Comparison of ENCODE assay signal across 15 cellular contexts in the genomic region with DNA sequence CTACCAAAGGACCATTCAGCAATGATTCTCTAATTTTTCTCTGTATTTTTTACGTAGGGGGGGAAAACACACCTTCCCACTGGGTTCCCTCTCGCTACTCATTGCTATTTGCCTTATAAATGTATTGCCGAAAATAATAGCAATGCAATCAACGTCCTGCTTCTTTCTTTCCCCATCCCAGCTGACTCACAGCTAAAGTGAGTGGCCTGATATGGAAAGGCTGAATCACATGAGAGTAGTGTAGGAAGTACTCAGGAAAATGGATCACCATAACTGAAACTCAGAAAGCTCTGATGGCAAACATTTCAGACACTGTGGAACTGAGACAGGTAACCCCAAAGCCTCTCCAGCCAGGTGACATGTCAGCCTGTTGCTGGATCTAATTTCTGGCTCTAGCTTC. TPM values are rescaled to one million over a fixed set of nuclear protein-coding genes. Genes with fewer than 3 reads are reported as not detected.
DNase-seq lines count a peak whose midpoint lies in the region; ATAC-seq, FAIRE-seq and TF ChIP-seq lines count a peak whose summit lies in the region.
"Had no signal": no experiment of that assay in that cellular context is flagged by ENCODE, and none has a peak within 500 bp of the region (broad histone marks: within the 10 kb centered on the region; RNA-seq: fewer than 3 reads in every experiment).

No MANE protein-coding gene starts in this region.

- DNase-seq in HCT116 (ENCODE audit: low read depth, low spot score) (no peak), astrocyte (ENCODE audit: low read depth) (peak; percentile 72), foreskin keratinocyte (peak in 1 of 2 donors; percentile 57), HT-29 (ENCODE audit: low spot score) (no peak), Caco-2 (no peak), psoas muscle (no peak)
- DNase-seq: activated CD4-positive, alpha-beta memory T cell treated with anti-CD3 and anti-CD28 coated beads for 36 hours; body of pancreas; H7; NCI-H1105; NCI-H524 treated with DMSO at 0.1 percent for 48 hours; uterus had no signal

- no peak for TF ChIP-seq CTCF in HCT116 (IDR thresholded peaks at IDR 0.05 in 2 of 3, conservative IDR thresholded peaks at IDR 0.05 in 1 of 3; ENCODE audit: borderline replicate concordance in 1 of 3, insufficient read depth in 1 of 3, low read depth in 2 of 3, low read length in 2 of 3)
- TF ChIP-seq CTCF in astrocyte (IDR thresholded peaks at IDR 0.05; ENCODE audit: insufficient read depth, low read depth, low read length): no peak
- no peak for TF ChIP-seq CTCF in foreskin keratinocyte (conservative IDR thresholded peaks at IDR 0.05)
- no peak for TF ChIP-seq CTCF in Caco-2 (IDR thresholded peaks at IDR 0.05; ENCODE audit: insufficient read depth in 1 of 2, low read depth in 1 of 2, low read length in 1 of 2, severe bottlenecking in 1 of 2, unreplicated experiment in 1 of 2)
- no peak for TF ChIP-seq CTCF in psoas muscle (IDR thresholded peaks at IDR 0.05)

- no peaks in the 10 kb centered on the region for H4K20me1 ChIP-seq in HCT116 (ENCODE audit: insufficient read depth)
- H4K20me1 ChIP-seq in astrocyte (ENCODE audit: insufficient read depth, low read length): no peaks in the 10 kb centered on the region

- no peak overlapping the region for H3K4me2 ChIP-seq in HCT116 (ENCODE audit: low read length)
- H3K4me2 ChIP-seq in astrocyte (ENCODE audit: low read length): peak overlapping the region; percentile 51

- H3K4me3 ChIP-seq in ACC112 (ENCODE audit: low read depth, low read length) (no peak overlapping the region), HCT116 (replicated peaks in 1 of 2; ENCODE audit: low read depth in 1 of 2, low read length in 2 of 2) (no peak overlapping the region), astrocyte (ENCODE audit: insufficient read depth, low read depth, low read length) (no peak overlapping the region), Caco-2 (ENCODE audit: low read depth, low read length) (no peak overlapping the region), psoas muscle (no peak overlapping the region)
- H3K4me3 ChIP-seq: body of pancreas, uterus had no signal

- H3K4me1 Mint-ChIP-seq in astrocyte (ENCODE audit: low read depth, unreplicated experiment) (peaks cover 6% of the 10 kb centered on the region), Caco-2 (ENCODE audit: low read depth, unreplicated experiment) (peaks cover 32% of the 10 kb centered on the region)

- no peak overlapping the region for H3K9ac ChIP-seq in HCT116 (ENCODE audit: low read length)
- H3K9ac ChIP-seq in astrocyte (ENCODE audit: low read length): no peak overlapping the region

- peak overlapping the region; percentile 77 for H2AFZ ChIP-seq in ACC112 (ENCODE audit: low read length, unreplicated experiment)
- no peak overlapping the region for H2AFZ ChIP-seq in HCT116 (ENCODE audit: low read depth, low read length, poor library complexity, severe bottlenecking)
- H2AFZ ChIP-seq in astrocyte (ENCODE audit: low read depth, low read length): peak overlapping the region; percentile 55

- POLR2A ChIA-PET in HCT116 (lab: Charles Lee) (no interaction called here), Caco-2 (lab: Charles Lee) (no interaction called here)

- H3K27me3 ChIP-seq in ACC112 (ENCODE audit: insufficient read depth, low read length) (no peaks in the 10 kb centered on the region), HCT116 (ENCODE audit: insufficient read depth, low read length) (no peaks in the 10 kb centered on the region), astrocyte (ENCODE audit: insufficient read depth, low read length) (no peaks in the 10 kb centered on the region), foreskin keratinocyte (no peaks in the 10 kb centered on the region), Caco-2 (replicated peaks; ENCODE audit: control insufficient read depth, insufficient read depth, low read length) (no peaks in the 10 kb centered on the region), psoas muscle (ENCODE audit: insufficient read depth in 3 of 3, low read length in 2 of 3) (no peaks in the 10 kb centered on the region)
- H3K27me3 ChIP-seq: body of pancreas, uterus had no signal

- WGBS in psoas muscle, 3 donors: 80 to 85% (median 81%) methylated on average over 4 of the region's 4 CpGs

- no peaks in the 10 kb centered on the region for H3K79me2 ChIP-seq in ACC112 (ENCODE audit: control insufficient read depth, insufficient read depth, low read length, unreplicated experiment)
- H3K79me2 ChIP-seq in HCT116 (ENCODE audit: insufficient read depth, low read length): no peaks in the 10 kb centered on the region
- no peaks in the 10 kb centered on the region for H3K79me2 ChIP-seq in astrocyte (ENCODE audit: insufficient read depth, low read length)

- H3K4me1 ChIP-seq in ACC112 (ENCODE audit: control insufficient read depth, insufficient read depth, low read length, unreplicated experiment) (peaks cover 14% of the 10 kb centered on the region), HCT116 (ENCODE audit: control insufficient read depth in 1 of 2, insufficient read depth in 2 of 2, low read length in 2 of 2) (peaks cover 3 to 15% of the 10 kb centered on the region in 2 experiments; a peak in 3 of 4 replicates), astrocyte (ENCODE audit: insufficient read depth, low read length) (no peaks in the 10 kb centered on the region), foreskin keratinocyte (no peaks in the 10 kb centered on the region), Caco-2 (peaks cover 47% of the 10 kb centered on the region), psoas muscle (no peaks in the 10 kb centered on the region)
- H3K4me1 ChIP-seq: uterus had no signal

- ATAC-seq in HCT116 (no peak), foreskin keratinocyte (no peak), psoas muscle (no peak), HG02610 (IDR thresholded peaks at IDR 0.05; ENCODE audit: unreplicated experiment) (no peak)
- ATAC-seq: body of pancreas had no signal

- FAIRE-seq in astrocyte (lab: Jason Lieb, UNC): no peak

- H3K27me3 Mint-ChIP-seq in astrocyte (ENCODE audit: low read depth, unreplicated experiment) (no peaks in the 10 kb centered on the region), Caco-2 (ENCODE audit: insufficient read depth, unreplicated experiment) (no peaks in the 10 kb centered on the region)
- H3K27me3 Mint-ChIP-seq: activated CD4-positive, alpha-beta memory T cell treated with anti-CD3 and anti-CD28 coated beads for 36 hours had no signal

- H3K4me3 Mint-ChIP-seq in astrocyte (ENCODE audit: unreplicated experiment) (no peak overlapping the region), Caco-2 (ENCODE audit: unreplicated experiment) (no peak overlapping the region)
- H3K4me3 Mint-ChIP-seq: activated CD4-positive, alpha-beta memory T cell treated with anti-CD3 and anti-CD28 coated beads for 36 hours had no signal

- H3K27ac ChIP-seq in ACC112 (ENCODE audit: low read depth, low read length): peak overlapping the region; percentile 71
- H3K27ac ChIP-seq in HCT116 (ENCODE audit: low read depth, low read length): no peak overlapping the region
- H3K27ac ChIP-seq in astrocyte (ENCODE audit: low read depth, low read length): no peak overlapping the region
- peak overlapping the region; percentile 12 for H3K27ac ChIP-seq in foreskin keratinocyte
- no peak overlapping the region for H3K27ac ChIP-seq in psoas muscle
- H3K27ac ChIP-seq: body of pancreas, uterus had no signal

- TF ChIP-seq RAD21 in HCT116 (IDR thresholded peaks at IDR 0.05; ENCODE audit: low read depth): no peak

- no peaks in the 10 kb centered on the region for H3K9me2 ChIP-seq in HCT116 (ENCODE audit: insufficient read depth)

- H3K36me3 Mint-ChIP-seq in astrocyte (ENCODE audit: low read depth, unreplicated experiment): no peaks in the 10 kb centered on the region
- no peaks in the 10 kb centered on the region for H3K36me3 Mint-ChIP-seq in Caco-2 (ENCODE audit: insufficient read depth, unreplicated experiment)
- H3K36me3 Mint-ChIP-seq: activated CD4-positive, alpha-beta memory T cell treated with anti-CD3 and anti-CD28 coated beads for 36 hours had no signal

- H3K9me3 Mint-ChIP-seq in astrocyte (ENCODE audit: unreplicated experiment): no peaks in the 10 kb centered on the region
- H3K9me3 Mint-ChIP-seq in Caco-2 (ENCODE audit: unreplicated experiment): no peaks in the 10 kb centered on the region
- H3K9me3 Mint-ChIP-seq: activated CD4-positive, alpha-beta memory T cell treated with anti-CD3 and anti-CD28 coated beads for 36 hours; activated T-helper 2 cell treated with anti-CD3 and anti-CD28 coated beads, Interferon-gamma antibody, Interleukin-2, Interleukin-4, amounts not matched to agents 10 μg/mL and 5 μg/mL and 100 μg/mL, durations not matched to agents 14 hours and 24 hours and 36 hours had no signal

- H3K36me3 ChIP-seq in ACC112 (ENCODE audit: insufficient read depth, low read length): no peaks in the 10 kb centered on the region
- no peaks in the 10 kb centered on the region for H3K36me3 ChIP-seq in HCT116 (ENCODE audit: control insufficient read depth in 1 of 2, insufficient read depth in 2 of 2, low read length in 2 of 2)
- H3K36me3 ChIP-seq in astrocyte (ENCODE audit: insufficient read depth, low read length): no peaks in the 10 kb centered on the region
- H3K36me3 ChIP-seq in Caco-2 (ENCODE audit: control insufficient read depth, insufficient read depth, low read length): no peaks in the 10 kb centered on the region
- H3K36me3 ChIP-seq in psoas muscle (ENCODE audit: insufficient read depth in 1 of 2, low read depth in 1 of 2): no peaks in the 10 kb centered on the region
- H3K36me3 ChIP-seq: uterus had no signal

- H3K27ac Mint-ChIP-seq in astrocyte (ENCODE audit: unreplicated experiment): no peak overlapping the region
- H3K27ac Mint-ChIP-seq in Caco-2 (ENCODE audit: unreplicated experiment): no peak overlapping the region
- H3K27ac Mint-ChIP-seq: activated CD4-positive, alpha-beta memory T cell treated with anti-CD3 and anti-CD28 coated beads for 36 hours; activated T-helper 2 cell treated with anti-CD3 and anti-CD28 coated beads, Interferon-gamma antibody, Interleukin-2, Interleukin-4, amounts not matched to agents 10 μg/mL and 5 μg/mL and 100 μg/mL, durations not matched to agents 14 hours and 24 hours and 36 hours had no signal

- CTCF ChIA-PET in HCT116 (lab: Charles Lee) (no interaction called here), Caco-2 (lab: Charles Lee) (no interaction called here)

- BruUV-seq in HCT116 (replicated peaks; lab: Mats Ljungman, UMichigan) (no TSS peak), Caco-2 (replicated peaks; lab: Mats Ljungman, UMichigan) (no TSS peak)

- no peak for TF ChIP-seq POLR2A in HCT116 (IDR thresholded peaks at IDR 0.05; ENCODE audit: borderline replicate concordance, extremely low read depth, insufficient read depth, insufficient read length)

- RAD21 ChIA-PET in HCT116 (lab: Charles Lee; ENCODE audit: low non-redundant PET in 1 of 2, low total read pairs in 2 of 2, uncharacterized antibody in 2 of 2, unreplicated experiment in 2 of 2): no interaction called here

- H3K9me3 ChIP-seq in HCT116 (ENCODE audit: control insufficient read depth in 1 of 2, insufficient read depth in 1 of 2, low read depth in 1 of 2, low read length in 2 of 2) (no peaks in the 10 kb centered on the region), astrocyte (ENCODE audit: insufficient read depth, low read depth, low read length) (no peaks in the 10 kb centered on the region), Caco-2 (no peaks in the 10 kb centered on the region), psoas muscle (no peaks in the 10 kb centered on the region)
- H3K9me3 ChIP-seq: body of pancreas, uterus had no signal

- intact Hi-C loops in HCT116 (cut with micrococcal nuclease) (no loop called here), Caco-2 (cut with micrococcal nuclease; ENCODE audit: unreplicated experiment) (no loop called here), psoas muscle (cut with DNase I) (no loop called here)

RNA-seq across cellular contexts. Expression of gene SRPK1, which starts 49.3 kb away (rescaled TPM):
- total RNA-seq in HCT116 (2021; ENCODE audit: unreplicated experiment) (89.4 TPM), astrocyte (52.2 and 58.6 TPM in 2 replicates), foreskin keratinocyte (68.5 and 74.7 TPM in 2 replicates), Caco-2 (2022) (114 and 124 TPM in 2 replicates), psoas muscle (10 to 100 TPM; 24.1 to 42.4 (median 31.3) TPM)
- 20.5 and 27.7 TPM in 2 replicates for polyA plus RNA-seq in HCT116 (2012)
- polyA plus RNA-seq in foreskin keratinocyte (21.5 and 27.0 TPM in 2 replicates), psoas muscle (10 to 100 TPM; 12.2 to 46.9 (median 21.3) TPM)
- 50.7 and 59.8 TPM in 2 replicates for total RNA-seq in HT-29 (2014; rRNA removed; shearing (Covaris generic))

RNA-seq across cellular contexts. Expression of gene SLC26A8, which starts 54.3 kb away (rescaled TPM):
- not detected for total RNA-seq in HCT116 (2021; ENCODE audit: unreplicated experiment)
- not detected in 2 replicates for polyA plus RNA-seq in HCT116 (2012)
- total RNA-seq in astrocyte: not detected in 2 replicates
- total RNA-seq in foreskin keratinocyte: not detected in 2 replicates
- polyA plus RNA-seq in foreskin keratinocyte: 0.01 and 0.13 TPM in 2 replicates
- total RNA-seq in HT-29 (2014; rRNA removed; shearing (Covaris generic)): not detected in 2 replicates
- 1.4 and 1.8 TPM in 2 replicates for total RNA-seq in Caco-2 (2022)
- total RNA-seq in psoas muscle: under 1 TPM in 1 of 4 donors, not detected in 3; 0.15 TPM
- under 1 TPM in 1 of 3 donors, not detected in 2; 0.04 TPM for polyA plus RNA-seq in psoas muscle
- total RNA-seq: activated CD4-positive, alpha-beta memory T cell treated with anti-CD3 and anti-CD28 coated beads for 36 hours; activated T-helper 2 cell treated with anti-CD3 and anti-CD28 coated beads, Interferon-gamma antibody, Interleukin-2, Interleukin-4, amounts not matched to agents 10 μg/mL and 5 μg/mL and 100 μg/mL, durations not matched to agents 14 hours and 24 hours and 36 hours; body of pancreas had no signal

RNA-seq across cellular contexts. Expression of gene MAPK14, which starts 57.4 kb away (rescaled TPM):
- total RNA-seq in HCT116 (2021; ENCODE audit: unreplicated experiment) (34.2 TPM), astrocyte (40.5 and 41.3 TPM in 2 replicates), foreskin keratinocyte (40.9 and 42.5 TPM in 2 replicates), Caco-2 (2022) (69.3 and 72.0 TPM in 2 replicates), psoas muscle (10 to 100 TPM; 23.9 to 32.8 (median 31.4) TPM)
- 18.2 and 21.8 TPM in 2 replicates for polyA plus RNA-seq in HCT116 (2012)
- polyA plus RNA-seq in foreskin keratinocyte (16.0 and 19.4 TPM in 2 replicates), psoas muscle (10 to 100 TPM; 11.8 to 42.0 (median 25.3) TPM)
- 33.6 and 38.0 TPM in 2 replicates for total RNA-seq in HT-29 (2014; rRNA removed; shearing (Covaris generic))

Comparison
In these comparisons a context has a peak if more than half of its experiments do, and no peak if none do; other contexts are left out.
1. H3K27ac ChIP-seq: peak in ACC112 (single experiment) and foreskin keratinocyte (single experiment); none in HCT116 (single experiment), astrocyte (single experiment) and psoas muscle (single experiment).